2 cellular contexts compared by ENCODE assay signal in genomic region chr16:74991268-74991592, GRCh38.
TF ChIP-seq lines count a peak whose summit lies in the region.

No MANE protein-coding gene starts in this region.

TF ChIP-seq in HepG2, 621 proteins besides CTCF, POLR2A, EP300 and RAD21 (continues in another document):
- TF ChIP-seq ARNT2 (CRISPR knock-in tag; IDR thresholded peaks at IDR 0.05; ENCODE audit: low read depth) (no peak), ZNF687 (CRISPR knock-in tag; IDR thresholded peaks at IDR 0.05) (no peak), ZNF136 (CRISPR knock-in tag; IDR thresholded peaks at IDR 0.05; ENCODE audit: low read depth) (peak; percentile 22; the same call in 1 of the 2 replicates), HMGXB3 (CRISPR knock-in tag; IDR thresholded peaks at IDR 0.05; ENCODE audit: borderline replicate concordance) (no peak), POLR2AphosphoS5 (IDR thresholded peaks at IDR 0.05; ENCODE audit: low read depth, low read length) (no peak), EZH2 (conservative IDR thresholded peaks at IDR 0.05; ENCODE audit: low read depth, low read length) (no peak), ZNF124 (CRISPR knock-in tag; IDR thresholded peaks at IDR 0.05) (no peak), XBP1 (CRISPR knock-in tag; IDR thresholded peaks at IDR 0.05) (no peak), TOPORS (CRISPR knock-in tag; IDR thresholded peaks at IDR 0.05) (peak; percentile 54; the same call in 1 of the 2 replicates), NFATC3 (CRISPR knock-in tag; IDR thresholded peaks at IDR 0.05) (no peak), NR2C2 (CRISPR knock-in tag; IDR thresholded peaks at IDR 0.05; ENCODE audit: borderline replicate concordance) (no peak; the same call in 1 of the 2 replicates), SRF (IDR thresholded peaks at IDR 0.05; ENCODE audit: low read depth, low read length) (no peak), CHD2 (IDR thresholded peaks at IDR 0.05; ENCODE audit: low read depth, low read length) (no peak), ZKSCAN5 (CRISPR knock-in tag; IDR thresholded peaks at IDR 0.05) (no peak), GATAD2A (CRISPR knock-in tag; IDR thresholded peaks at IDR 0.05) (no peak)
- TF ChIP-seq, protein P1, sequence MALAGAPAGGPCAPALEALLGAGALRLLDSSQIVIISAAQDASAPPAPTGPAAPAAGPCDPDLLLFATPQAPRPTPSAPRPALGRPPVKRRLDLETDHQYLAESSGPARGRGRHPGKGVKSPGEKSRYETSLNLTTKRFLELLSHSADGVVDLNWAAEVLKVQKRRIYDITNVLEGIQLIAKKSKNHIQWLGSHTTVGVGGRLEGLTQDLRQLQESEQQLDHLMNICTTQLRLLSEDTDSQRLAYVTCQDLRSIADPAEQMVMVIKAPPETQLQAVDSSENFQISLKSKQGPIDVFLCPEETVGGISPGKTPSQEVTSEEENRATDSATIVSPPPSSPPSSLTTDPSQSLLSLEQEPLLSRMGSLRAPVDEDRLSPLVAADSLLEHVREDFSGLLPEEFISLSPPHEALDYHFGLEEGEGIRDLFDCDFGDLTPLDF (CRISPR knock-in tag; IDR thresholded peaks at IDR 0.05), result no peak
- TF ChIP-seq, protein P2, sequence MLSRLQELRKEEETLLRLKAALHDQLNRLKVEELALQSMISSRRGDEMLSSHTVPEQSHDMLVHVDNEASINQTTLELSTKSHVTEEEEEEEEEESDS (CRISPR knock-in tag; IDR thresholded peaks at IDR 0.05; ENCODE audit: borderline replicate concordance), result 0 out of 2 replicates have a peak, but pooled peaks have one; percentile 67
- TF ChIP-seq, protein P3, sequence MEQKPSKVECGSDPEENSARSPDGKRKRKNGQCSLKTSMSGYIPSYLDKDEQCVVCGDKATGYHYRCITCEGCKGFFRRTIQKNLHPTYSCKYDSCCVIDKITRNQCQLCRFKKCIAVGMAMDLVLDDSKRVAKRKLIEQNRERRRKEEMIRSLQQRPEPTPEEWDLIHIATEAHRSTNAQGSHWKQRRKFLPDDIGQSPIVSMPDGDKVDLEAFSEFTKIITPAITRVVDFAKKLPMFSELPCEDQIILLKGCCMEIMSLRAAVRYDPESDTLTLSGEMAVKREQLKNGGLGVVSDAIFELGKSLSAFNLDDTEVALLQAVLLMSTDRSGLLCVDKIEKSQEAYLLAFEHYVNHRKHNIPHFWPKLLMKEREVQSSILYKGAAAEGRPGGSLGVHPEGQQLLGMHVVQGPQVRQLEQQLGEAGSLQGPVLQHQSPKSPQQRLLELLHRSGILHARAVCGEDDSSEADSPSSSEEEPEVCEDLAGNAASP (CRISPR knock-in tag; IDR thresholded peaks at IDR 0.05; ENCODE audit: borderline replicate concordance), result no peak

TF ChIP-seq in SK-N-SH, 30 proteins besides CTCF, POLR2A, EP300 and RAD21:
- TF ChIP-seq RFX5 (IDR thresholded peaks at IDR 0.05; ENCODE audit: low read length) (no peak), YY1 (IDR thresholded peaks at IDR 0.05; ENCODE audit: low read depth) (no peak), POLR2AphosphoS5 (IDR thresholded peaks at IDR 0.05; ENCODE audit: low read depth, low read length) (no peak), NRF1 (IDR thresholded peaks at IDR 0.05; ENCODE audit: low read depth, low read length) (no peak)
